ENCODE assay signal across 1 cellular context in the genomic region with DNA sequence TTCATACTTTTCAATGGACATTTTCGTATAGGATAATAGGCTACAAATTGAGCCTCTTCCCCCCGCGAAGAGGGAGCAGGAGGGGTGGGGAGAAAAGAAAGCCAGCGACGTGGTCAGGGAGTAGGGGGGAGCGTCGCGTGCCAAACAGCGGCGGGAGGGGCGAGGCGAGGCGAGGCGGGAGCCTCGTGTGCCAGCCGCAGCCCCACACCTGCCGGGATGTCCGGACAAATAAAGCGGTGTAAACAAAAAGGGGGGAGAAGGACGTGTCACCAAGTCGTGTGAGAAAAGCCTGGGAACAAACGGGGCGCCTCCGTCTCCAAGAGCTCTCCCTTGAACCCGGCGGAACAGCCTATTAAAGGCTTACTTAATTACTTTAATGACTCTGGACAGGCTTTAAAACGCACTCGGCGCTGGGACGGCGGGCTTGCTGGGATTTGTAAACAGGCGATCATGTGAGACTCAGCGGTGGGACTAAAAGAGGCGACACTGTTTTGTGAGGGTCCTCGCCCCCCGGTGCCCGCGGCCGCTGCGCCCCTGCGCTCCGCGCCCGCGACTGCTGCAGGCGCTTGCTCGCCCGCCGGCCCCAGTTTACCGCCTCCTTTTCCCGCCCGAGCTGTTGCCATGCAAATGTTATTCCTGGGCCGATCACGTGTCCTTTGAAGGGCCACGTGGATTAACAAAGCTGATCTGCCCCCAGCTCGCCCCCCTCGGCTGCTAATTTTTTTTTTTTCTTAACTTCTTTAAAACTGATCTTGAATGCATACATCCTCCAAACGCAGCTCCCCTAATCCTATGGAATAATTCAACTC.
TF ChIP-seq lines count a peak whose summit lies in the region.

A gene with protein sequence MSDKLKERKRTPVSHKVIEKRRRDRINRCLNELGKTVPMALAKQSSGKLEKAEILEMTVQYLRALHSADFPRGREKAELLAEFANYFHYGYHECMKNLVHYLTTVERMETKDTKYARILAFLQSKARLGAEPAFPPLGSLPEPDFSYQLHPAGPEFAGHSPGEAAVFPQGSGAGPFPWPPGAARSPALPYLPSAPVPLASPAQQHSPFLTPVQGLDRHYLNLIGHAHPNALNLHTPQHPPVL (plus strand): TSS at position 527 of the 809 bp plus-strand sequence. CDS start 439 bp downstream, outside the sequence.

TF ChIP-seq in WTC11, 78 proteins besides CTCF, POLR2A, EP300 and RAD21 (continued from another document):
- TF ChIP-seq ZNF317 (CRISPR knock-in tag; IDR thresholded peaks at IDR 0.05; ENCODE audit: borderline replicate concordance, low read depth) (no peak), ZNF232 (CRISPR knock-in tag; IDR thresholded peaks at IDR 0.05) (no peak), ZNF671 (CRISPR knock-in tag; IDR thresholded peaks at IDR 0.05) (no peak), NFE2L1 (CRISPR knock-in tag; IDR thresholded peaks at IDR 0.05) (peak; percentile 49; the same call in 1 of the 2 replicates), OVOL2 (CRISPR knock-in tag; IDR thresholded peaks at IDR 0.05; ENCODE audit: borderline replicate concordance) (no peak), ZNF138 (CRISPR knock-in tag; conservative IDR thresholded peaks at IDR 0.05) (no peak), ETV6 (CRISPR knock-in tag; IDR thresholded peaks at IDR 0.05) (peak; percentile 35; the same call in 1 of the 2 replicates), ZNF121 (CRISPR knock-in tag; IDR thresholded peaks at IDR 0.05) (peak; percentile 87), FOXK1 (CRISPR knock-in tag; IDR thresholded peaks at IDR 0.05) (peak; percentile 66; the same call in 1 of the 2 replicates), EMX1 (CRISPR knock-in tag; IDR thresholded peaks at IDR 0.05) (no peak)
- TF ChIP-seq, protein P1, sequence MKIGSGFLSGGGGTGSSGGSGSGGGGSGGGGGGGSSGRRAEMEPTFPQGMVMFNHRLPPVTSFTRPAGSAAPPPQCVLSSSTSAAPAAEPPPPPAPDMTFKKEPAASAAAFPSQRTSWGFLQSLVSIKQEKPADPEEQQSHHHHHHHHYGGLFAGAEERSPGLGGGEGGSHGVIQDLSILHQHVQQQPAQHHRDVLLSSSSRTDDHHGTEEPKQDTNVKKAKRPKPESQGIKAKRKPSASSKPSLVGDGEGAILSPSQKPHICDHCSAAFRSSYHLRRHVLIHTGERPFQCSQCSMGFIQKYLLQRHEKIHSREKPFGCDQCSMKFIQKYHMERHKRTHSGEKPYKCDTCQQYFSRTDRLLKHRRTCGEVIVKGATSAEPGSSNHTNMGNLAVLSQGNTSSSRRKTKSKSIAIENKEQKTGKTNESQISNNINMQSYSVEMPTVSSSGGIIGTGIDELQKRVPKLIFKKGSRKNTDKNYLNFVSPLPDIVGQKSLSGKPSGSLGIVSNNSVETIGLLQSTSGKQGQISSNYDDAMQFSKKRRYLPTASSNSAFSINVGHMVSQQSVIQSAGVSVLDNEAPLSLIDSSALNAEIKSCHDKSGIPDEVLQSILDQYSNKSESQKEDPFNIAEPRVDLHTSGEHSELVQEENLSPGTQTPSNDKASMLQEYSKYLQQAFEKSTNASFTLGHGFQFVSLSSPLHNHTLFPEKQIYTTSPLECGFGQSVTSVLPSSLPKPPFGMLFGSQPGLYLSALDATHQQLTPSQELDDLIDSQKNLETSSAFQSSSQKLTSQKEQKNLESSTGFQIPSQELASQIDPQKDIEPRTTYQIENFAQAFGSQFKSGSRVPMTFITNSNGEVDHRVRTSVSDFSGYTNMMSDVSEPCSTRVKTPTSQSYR (CRISPR knock-in tag; IDR thresholded peaks at IDR 0.05) = no peak
- TF ChIP-seq, protein P2, sequence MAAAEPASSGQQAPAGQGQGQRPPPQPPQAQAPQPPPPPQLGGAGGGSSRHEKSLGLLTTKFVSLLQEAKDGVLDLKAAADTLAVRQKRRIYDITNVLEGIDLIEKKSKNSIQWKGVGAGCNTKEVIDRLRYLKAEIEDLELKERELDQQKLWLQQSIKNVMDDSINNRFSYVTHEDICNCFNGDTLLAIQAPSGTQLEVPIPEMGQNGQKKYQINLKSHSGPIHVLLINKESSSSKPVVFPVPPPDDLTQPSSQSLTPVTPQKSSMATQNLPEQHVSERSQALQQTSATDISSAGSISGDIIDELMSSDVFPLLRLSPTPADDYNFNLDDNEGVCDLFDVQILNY (CRISPR knock-in tag; IDR thresholded peaks at IDR 0.05) = peak; percentile 88
- TF ChIP-seq, protein P3, sequence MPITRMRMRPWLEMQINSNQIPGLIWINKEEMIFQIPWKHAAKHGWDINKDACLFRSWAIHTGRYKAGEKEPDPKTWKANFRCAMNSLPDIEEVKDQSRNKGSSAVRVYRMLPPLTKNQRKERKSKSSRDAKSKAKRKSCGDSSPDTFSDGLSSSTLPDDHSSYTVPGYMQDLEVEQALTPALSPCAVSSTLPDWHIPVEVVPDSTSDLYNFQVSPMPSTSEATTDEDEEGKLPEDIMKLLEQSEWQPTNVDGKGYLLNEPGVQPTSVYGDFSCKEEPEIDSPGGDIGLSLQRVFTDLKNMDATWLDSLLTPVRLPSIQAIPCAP (CRISPR knock-in tag; IDR thresholded peaks at IDR 0.05) = no peak
